ENCODE assay signal across 1 cellular context in the genomic region with DNA sequence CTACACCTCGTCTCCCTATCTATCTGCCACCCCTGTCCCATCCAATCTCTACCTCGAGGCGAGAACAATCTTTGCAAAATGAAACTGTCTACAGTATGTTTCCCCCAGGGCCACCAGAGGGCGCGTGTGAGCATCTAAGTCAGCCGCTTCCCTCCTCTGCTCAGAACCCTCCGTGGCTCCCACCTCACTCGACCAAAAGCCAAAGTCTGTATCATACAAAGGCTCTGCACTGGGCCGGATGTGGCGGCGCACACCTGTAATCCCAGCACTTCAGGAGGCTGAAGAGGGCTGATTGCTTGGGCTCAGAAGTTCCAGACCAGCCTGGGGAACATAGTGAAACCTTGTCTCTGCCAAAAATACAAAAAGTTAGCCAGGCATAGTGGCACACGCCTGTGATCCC.
A peak's percentile ranks its signal among the peaks of the same experiment; 100 is the strongest.
TF ChIP-seq lines count a peak whose summit lies in the region.

No MANE protein-coding gene starts in this region.

TF ChIP-seq in K562, 482 proteins besides CTCF, POLR2A, EP300 and RAD21 (continued from another document):
- TF ChIP-seq RCOR1 (IDR thresholded peaks at IDR 0.05; ENCODE audit: borderline replicate concordance in 1 of 2, low read depth in 2 of 2, low read length in 2 of 2) (peak in 1 of 2 experiments; percentile 75; a peak in 2 of 4 replicates), CC2D1A (IDR thresholded peaks at IDR 0.05) (0 out of 2 replicates have a peak, but pooled peaks have one; percentile 27), CBX1 (IDR thresholded peaks at IDR 0.05; ENCODE audit: low read depth) (peak; percentile 37; the same call in 1 of the 2 replicates), RBM25 (IDR thresholded peaks at IDR 0.05; ENCODE audit: low read depth, low read length, severe bottlenecking) (peak; percentile 91), PTBP1 (IDR thresholded peaks at IDR 0.05; ENCODE audit: low read depth, low read length) (peak; percentile 96), STAG1 (CRISPR knock-in tag; IDR thresholded peaks at IDR 0.05; ENCODE audit: borderline replicate concordance) (peak; percentile 29; the same call in 1 of the 2 replicates), SMARCA5 (IDR thresholded peaks at IDR 0.05) (peak; percentile 85), SPI1 (IDR thresholded peaks at IDR 0.05; ENCODE audit: borderline replicate concordance, low read depth, low read length) (0 out of 2 replicates have a peak, but pooled peaks have one; percentile 23), PHF20 (IDR thresholded peaks at IDR 0.05; ENCODE audit: partially characterized antibody) (peak; percentile 8), BCOR (IDR thresholded peaks at IDR 0.05) (peak; percentile 85), KDM1A (IDR thresholded peaks at IDR 0.05) (peak; percentile 32 to 82; a peak in 3 of 4 replicates), TEAD1 (CRISPR knock-in tag; IDR thresholded peaks at IDR 0.05) (0 out of 4 replicates have a peak, but pooled peaks of 1 of the 2 experiments have one; percentile 8), SMC3 (conservative IDR thresholded peaks at IDR 0.05; ENCODE audit: insufficient read depth, low read depth, low read length) (peak; percentile 66), CTBP1 (IDR thresholded peaks at IDR 0.05; ENCODE audit: borderline replicate concordance) (0 out of 2 replicates have a peak, but pooled peaks have one; percentile 40), ZFP36 (IDR thresholded peaks at IDR 0.05; ENCODE audit: low read depth, low read length, partially characterized antibody) (peak; percentile 91)
- TF ChIP-seq, protein P1, sequence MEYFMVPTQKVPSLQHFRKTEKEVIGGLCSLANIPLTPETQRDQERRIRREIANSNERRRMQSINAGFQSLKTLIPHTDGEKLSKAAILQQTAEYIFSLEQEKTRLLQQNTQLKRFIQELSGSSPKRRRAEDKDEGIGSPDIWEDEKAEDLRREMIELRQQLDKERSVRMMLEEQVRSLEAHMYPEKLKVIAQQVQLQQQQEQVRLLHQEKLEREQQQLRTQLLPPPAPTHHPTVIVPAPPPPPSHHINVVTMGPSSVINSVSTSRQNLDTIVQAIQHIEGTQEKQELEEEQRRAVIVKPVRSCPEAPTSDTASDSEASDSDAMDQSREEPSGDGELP (CRISPR knock-in tag; IDR thresholded peaks at IDR 0.05; ENCODE audit: borderline replicate concordance) = peak; percentile 51; the same call in 1 of the 2 replicates
- TF ChIP-seq, protein P2, sequence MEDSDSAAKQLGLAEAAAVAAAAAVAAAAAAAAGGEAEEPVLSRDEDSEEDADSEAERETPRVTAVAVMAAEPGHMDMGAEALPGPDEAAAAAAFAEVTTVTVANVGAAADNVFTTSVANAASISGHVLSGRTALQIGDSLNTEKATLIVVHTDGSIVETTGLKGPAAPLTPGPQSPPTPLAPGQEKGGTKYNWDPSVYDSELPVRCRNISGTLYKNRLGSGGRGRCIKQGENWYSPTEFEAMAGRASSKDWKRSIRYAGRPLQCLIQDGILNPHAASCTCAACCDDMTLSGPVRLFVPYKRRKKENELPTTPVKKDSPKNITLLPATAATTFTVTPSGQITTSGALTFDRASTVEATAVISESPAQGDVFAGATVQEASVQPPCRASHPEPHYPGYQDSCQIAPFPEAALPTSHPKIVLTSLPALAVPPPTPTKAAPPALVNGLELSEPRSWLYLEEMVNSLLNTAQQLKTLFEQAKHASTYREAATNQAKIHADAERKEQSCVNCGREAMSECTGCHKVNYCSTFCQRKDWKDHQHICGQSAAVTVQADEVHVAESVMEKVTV (CRISPR knock-in tag; IDR thresholded peaks at IDR 0.05) = 0 out of 2 replicates have a peak, but pooled peaks have one; percentile 43
